8 cellular contexts compared by ENCODE assay signal in genomic region chr2:112053917-112054846, GRCh38. TPM values are rescaled to one million over a fixed set of nuclear protein-coding genes. Genes with fewer than 3 reads are reported as not detected.
DNase-seq lines count a peak whose midpoint lies in the region; ATAC-seq and TF ChIP-seq lines count a peak whose summit lies in the region.

No MANE protein-coding gene starts in this region.

- H3K4me3 Mint-ChIP-seq in mesothelial cell of epicardium: peak overlapping the region; percentile 97

- H3K9me3 ChIP-seq in endocrine pancreas (ENCODE audit: control insufficient read depth, low read length): no peaks in the 10 kb centered on the region

- TF ChIP-seq CTCF in mesothelial cell of epicardium (IDR thresholded peaks at IDR 0.05; ENCODE audit: unreplicated experiment): no peak

- peaks cover 33% of the 10 kb centered on the region for H3K4me1 Mint-ChIP-seq in mesothelial cell of epicardium

- no peaks in the 10 kb centered on the region for H3K27me3 ChIP-seq in endocrine pancreas (ENCODE audit: control insufficient read depth, insufficient read depth, low read length)

- H3K9ac ChIP-seq in endocrine pancreas (ENCODE audit: control insufficient read depth, insufficient read depth, low read length): peak overlapping the region; percentile 55

- H3K4me1 ChIP-seq in endocrine pancreas (ENCODE audit: control insufficient read depth, insufficient read depth, low read length): peaks cover 5% of the 10 kb centered on the region

- ATAC-seq in GM21381 (IDR thresholded peaks at IDR 0.05; ENCODE audit: unreplicated experiment): peak; percentile 60

- H3K27me3 Mint-ChIP-seq in mesothelial cell of epicardium (ENCODE audit: low read depth): no peaks in the 10 kb centered on the region

- DNase-seq in COLO829 (ENCODE audit: low spot score) (peak; percentile 96), HUDEP-2 (lab: John Stamatoyannopoulos, UW; ENCODE audit: unreplicated experiment in 76 of 76) (peak; percentile 21 to 99 (median 94)), NOMO-1 treated with dmso at 0.1 percent for 144 hours (lab: John Stamatoyannopoulos, UW; ENCODE audit: unreplicated experiment) (peak; percentile 90), mesothelial cell of epicardium (ENCODE audit: low spot score in 2 of 2, unreplicated experiment in 2 of 2) (peak; percentile 97 to 100)
- DNase-seq in activated CD8-positive, alpha-beta memory T cell treated with anti-CD3 and anti-CD28 coated beads, Interleukin-2, amount 50 U/mL, for 1 hour (ENCODE audit: extremely low read depth): peak; percentile 89
- DNase-seq in stimulated activated CD8-positive, alpha-beta memory T cell treated with anti-CD3 and anti-CD28 coated beads, Interleukin-15, amount 100 ng/mL, for 24 hours (ENCODE audit: low read depth): peak; percentile 95

- H3K27ac Mint-ChIP-seq in mesothelial cell of epicardium: peak overlapping the region; percentile 99

- H3K36me3 Mint-ChIP-seq in mesothelial cell of epicardium: peaks cover 7% of the 10 kb centered on the region

- no peaks in the 10 kb centered on the region for H3K36me3 ChIP-seq in endocrine pancreas (ENCODE audit: control insufficient read depth, insufficient read depth, low read length)

- H3K4me3 ChIP-seq in endocrine pancreas (ENCODE audit: control insufficient read depth, insufficient read depth, low read length): peak overlapping the region; percentile 87

- H3K9me3 Mint-ChIP-seq in mesothelial cell of epicardium: no peaks in the 10 kb centered on the region

RNA-seq across cellular contexts. Expression of gene TMEM87B, which starts 0.9 kb away (rescaled TPM):
- total RNA-seq in mesothelial cell of epicardium: 19.4 to 22.8 TPM (median 20.0 TPM) in 3 replicates

Comparison
In these comparisons a context has a peak if more than half of its experiments do, and no peak if none do; other contexts are left out.
1. Peak in every context shown above with its lines: DNase-seq, ATAC-seq and H3K4me3 ChIP-seq.